Comparison of ENCODE assay signal across 32 cellular contexts in genomic region chr9:115879451-115879850, GRCh38.
"Had no signal": no experiment of that assay in that cellular context is flagged by ENCODE, and none has a peak within 500 bp of the region (broad histone marks: within the 10 kb centered on the region; RNA-seq: fewer than 3 reads in every experiment).

No MANE protein-coding gene starts in this region.

- FAIRE-seq: RCC 7860 had no signal

- H3K27me3 ChIP-seq: adrenal gland, body of pancreas, breast epithelium, MG63 had no signal

- H3K4me1 ChIP-seq: adrenal gland, body of pancreas, breast epithelium had no signal

- H3K27ac ChIP-seq: adrenal gland, body of pancreas, breast epithelium, PC-9, RWPE1 had no signal

- H3K36me3 ChIP-seq: adrenal gland, breast epithelium, MG63 had no signal

- H3K4me3 ChIP-seq: adrenal gland, body of pancreas, breast epithelium, MG63, PC-9 had no signal

- H3K9me3 ChIP-seq: adrenal gland, body of pancreas, breast epithelium had no signal

- DNase-seq: activated CD4-positive, alpha-beta T cell treated with anti-CD3 and anti-CD28 coated beads, Interleukin-2, amount 10 ng/mL, durations not matched to agents 24 days and 14 days; activated CD4-positive, alpha-beta T cell treated with anti-CD3 and anti-CD28 coated beads, Interleukin-2, amount 50 U/mL, for 48 hours; activated CD8-positive, alpha-beta T cell treated with anti-CD3 and anti-CD28 coated beads, Interleukin-2, amount 10 ng/mL, durations not matched to agents 7 days and 5 days; activated gamma-delta T cell treated with Interleukin-2 at 50 U/mL for 16 hours; activated naive CD4-positive, alpha-beta T cell treated with anti-CD3 and anti-CD28 coated beads for 36 hours; activated T-cell treated with anti-CD3 and anti-CD28 coated beads, Interleukin-2, amount 50 U/mL, for 24 hours; adrenal gland; body of pancreas; cerebellar nuclear complex; Kasumi-1; KBM-7; MG63; NCI-H1048; NCI-H1105 treated with DMSO at 0.1 percent for 48 hours; NCI-H1436; NCI-H1694; NCI-H1930; NCI-H2081 treated with DMSO at 0.1 percent for 48 hours; NCI-H226; NCI-H446 treated with DMSO at 0.1 percent for 48 hours; NCI-H524; NCI-H69; NK-92 treated with Interleukin-12 subunit alpha and Interleukin-12 subunit beta, amount 100 ng/mL, for 24 hours; PC-9; SIG-M5; SW 1271; T-helper 1 cell; T-helper 2 cell; T-helper 9 cell had no signal
